ENCODE assay signal across 13 cellular contexts in genomic region chr2:14288016-14288415, GRCh38.
DNase-seq lines count a peak whose midpoint lies in the region; ATAC-seq and TF ChIP-seq lines count a peak whose summit lies in the region.
"Had no signal": no experiment of that assay in that cellular context is flagged by ENCODE, and none has a peak within 500 bp of the region (broad histone marks: within the 10 kb centered on the region; RNA-seq: fewer than 3 reads in every experiment).

No MANE protein-coding gene starts in this region.

- H3K4me1 Mint-ChIP-seq in naive thymus-derived CD8-positive, alpha-beta T cell, result no peaks in the 10 kb centered on the region
- H3K4me1 Mint-ChIP-seq: memory B cell had no signal

- H3K36me3 Mint-ChIP-seq in naive thymus-derived CD8-positive, alpha-beta T cell, result no peaks in the 10 kb centered on the region
- H3K36me3 Mint-ChIP-seq: activated naive CD8-positive, alpha-beta T cell; memory B cell had no signal

- no peak overlapping the region for H3K27ac Mint-ChIP-seq in naive thymus-derived CD8-positive, alpha-beta T cell
- H3K27ac Mint-ChIP-seq: activated naive CD8-positive, alpha-beta T cell; memory B cell had no signal

- intact Hi-C loops in upper lobe of right lung (cut with DNase I) (no loop called here), transverse colon (cut with DNase I; ENCODE audit: low total_unique reads) (no loop called here)

- H3K36me3 ChIP-seq in upper lobe of right lung (no peaks in the 10 kb centered on the region), transverse colon (no peaks in the 10 kb centered on the region)

- TF ChIP-seq POLR2A in transverse colon (IDR thresholded peaks at IDR 0.05), result no peak

- POLR2A ChIA-PET in naive thymus-derived CD8-positive, alpha-beta T cell (lab: Charles Lee), result no interaction called here

- peak; percentile 14 for ATAC-seq in upper lobe of right lung
- ATAC-seq in naive thymus-derived CD8-positive, alpha-beta T cell, result no peak

- peaks cover 0 to 14% (median 4%) of the 10 kb centered on the region in 9 donors for H3K9me3 Mint-ChIP-seq in naive thymus-derived CD8-positive, alpha-beta T cell

- peak overlapping the region; percentile 63 for H3K27ac ChIP-seq in epithelial cell of prostate
- no peak overlapping the region for H3K27ac ChIP-seq in upper lobe of right lung
- no peak overlapping the region for H3K27ac ChIP-seq in transverse colon

- DNase-seq in NCI-H1417 (lab: John Stamatoyannopoulos, UW) (peak; percentile 67 to 77 (median 76)), NCI-H1417 treated with DMSO at 0.1 percent for 48 hours (lab: John Stamatoyannopoulos, UW) (no peak), NCI-H526 (lab: John Stamatoyannopoulos, UW) (peak; percentile 91 to 94), epithelial cell of prostate (ENCODE audit: low read depth, low spot score) (peak; percentile 98), upper lobe of right lung (no peak), AG20443 (ENCODE audit: low spot score) (no peak), transverse colon (no peak)
- no peak for DNase-seq in naive thymus-derived CD8-positive, alpha-beta T cell
- DNase-seq: nucleus accumbens, Right ventricle myocardium superior, small intestine had no signal

- 77% methylated on average over 3 of the region's 3 CpGs; no CpG with 5 or more reads in 1 of the 2 donors for WGBS in transverse colon (ENCODE audit: low coverage in 1 of 2), 2 donors

- TF ChIP-seq CTCF in upper lobe of right lung (IDR thresholded peaks at IDR 0.05), result no peak
- TF ChIP-seq CTCF in transverse colon (IDR thresholded peaks at IDR 0.05), result no peak

- no peaks in the 10 kb centered on the region for H3K9me3 ChIP-seq in upper lobe of right lung
- no peaks in the 10 kb centered on the region for H3K9me3 ChIP-seq in transverse colon

- H3K4me3 ChIP-seq in upper lobe of right lung (no peak overlapping the region), transverse colon (no peak overlapping the region)

- no peaks in the 10 kb centered on the region for H3K27me3 ChIP-seq in upper lobe of right lung
- no peaks in the 10 kb centered on the region for H3K27me3 ChIP-seq in transverse colon

- no peaks in the 10 kb centered on the region for H3K4me1 ChIP-seq in upper lobe of right lung
- no peaks in the 10 kb centered on the region for H3K4me1 ChIP-seq in transverse colon

- in situ Hi-C loops in transverse colon (cut with MboI; ENCODE audit: low pct_ligation_motif_present in 1 of 4, low pct_unique_long_range_greater_than_20kb in 1 of 4, low sequenced_read_pairs in 3 of 4), result no loop called here

- no peak for TF ChIP-seq EP300 in transverse colon (IDR thresholded peaks at IDR 0.05; ENCODE audit: low read depth)

- H3K4me3 Mint-ChIP-seq in naive thymus-derived CD8-positive, alpha-beta T cell, result no peak overlapping the region
- H3K4me3 Mint-ChIP-seq: activated naive CD8-positive, alpha-beta T cell; memory B cell had no signal

- no peaks in the 10 kb centered on the region for H3K27me3 Mint-ChIP-seq in naive thymus-derived CD8-positive, alpha-beta T cell
- H3K27me3 Mint-ChIP-seq: activated naive CD8-positive, alpha-beta T cell; memory B cell had no signal

Comparison
In these comparisons a context has a peak if more than half of its experiments do, and no peak if none do; other contexts are left out.
1. DNase-seq: peak in NCI-H1417 (3 of 3), NCI-H526 (2 of 2) and epithelial cell of prostate (single experiment); none in NCI-H1417 treated with DMSO at 0.1 percent for 48 hours (single experiment), upper lobe of right lung (single experiment), AG20443 (single experiment), naive thymus-derived CD8-positive, alpha-beta T cell (0 of 10) and transverse colon (single experiment).